In the genomic region with DNA sequence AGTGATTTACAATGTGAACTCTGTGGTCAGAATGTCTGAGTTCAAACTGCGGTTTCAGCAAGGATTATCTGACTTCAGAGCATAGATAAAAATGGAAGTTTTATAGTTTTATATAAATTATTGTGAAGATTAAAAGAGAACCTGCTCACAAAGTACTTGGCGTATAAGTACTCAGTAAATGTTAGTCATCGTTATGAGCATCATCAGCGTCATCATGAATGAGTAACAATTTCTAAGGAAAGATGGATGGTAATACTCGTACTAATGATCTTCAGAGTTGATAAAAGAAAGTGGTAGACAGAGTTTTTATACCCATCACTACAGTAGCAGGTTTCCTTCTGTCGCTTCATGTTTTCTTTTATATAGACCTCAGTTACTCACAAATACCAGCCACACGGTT, we compare ENCODE assay signal across 15 cellular contexts.
DNase-seq lines count a peak whose midpoint lies in the region; ATAC-seq and TF ChIP-seq lines count a peak whose summit lies in the region.
"Had no signal": no experiment of that assay in that cellular context is flagged by ENCODE, and none has a peak within 500 bp of the region (broad histone marks: within the 10 kb centered on the region; RNA-seq: fewer than 3 reads in every experiment).

No MANE protein-coding gene starts in this region.

- WGBS in GM23248 (ENCODE audit: low coverage in 1 of 2, low lambda C conversion rate in 2 of 2, missing lambda C conversion rate in 2 of 2), 2 experiments = 67 to 68% methylated on average over 7 of the region's 7 CpGs
- WGBS in neuronal stem cell (ENCODE audit: extremely low coverage in 2 of 2, insufficient read length in 2 of 2, insufficient replicate concordance in 1 of 2), 2 donors = no CpG with 5 or more reads among the region's 7 CpGs
- WGBS in sigmoid colon, 2 donors = 95% methylated on average over 7 of the region's 7 CpGs

- no peak overlapping the region for H3K27ac ChIP-seq in GM23248
- no peak overlapping the region for H3K27ac ChIP-seq in neuronal stem cell (replicated peaks; ENCODE audit: low read length)
- H3K27ac ChIP-seq in sigmoid colon = no peak overlapping the region
- H3K27ac ChIP-seq: C4-2B had no signal

- no peak overlapping the region for H4K91ac ChIP-seq in neuronal stem cell (ENCODE audit: low read depth, low read length, poor library complexity)

- H3K4me1 Mint-ChIP-seq in activated naive CD8-positive, alpha-beta T cell treated with anti-CD3 and anti-CD28 coated beads, Interleukin-2, amount 50 U/mL, for 24 hours = no peaks in the 10 kb centered on the region
- no peaks in the 10 kb centered on the region for H3K4me1 Mint-ChIP-seq in activated naive CD8-positive, alpha-beta T cell treated with anti-CD3 and anti-CD28 coated beads for 36 hours

- H3K9me3 ChIP-seq in GM23248 (ENCODE audit: low read depth) = no peaks in the 10 kb centered on the region
- no peaks in the 10 kb centered on the region for H3K9me3 ChIP-seq in neuronal stem cell (replicated peaks in 1 of 2; ENCODE audit: control insufficient read depth in 2 of 2, insufficient read depth in 1 of 2, low read depth in 1 of 2, low read length in 2 of 2)
- no peaks in the 10 kb centered on the region for H3K9me3 ChIP-seq in sigmoid colon
- H3K9me3 ChIP-seq: BE2C had no signal

- no peak overlapping the region for H2AFZ ChIP-seq in GM23248
- H2AFZ ChIP-seq in neuronal stem cell (ENCODE audit: low read length) = no peak overlapping the region

- no peak overlapping the region for H3K14ac ChIP-seq in neuronal stem cell (ENCODE audit: low read length)

- no peak overlapping the region for H3K27ac Mint-ChIP-seq in activated naive CD8-positive, alpha-beta T cell treated with anti-CD3 and anti-CD28 coated beads, Interleukin-2, amount 50 U/mL, for 24 hours
- H3K27ac Mint-ChIP-seq in activated naive CD8-positive, alpha-beta T cell treated with anti-CD3 and anti-CD28 coated beads for 36 hours = no peak overlapping the region

- no peaks in the 10 kb centered on the region for H3K4me1 ChIP-seq in GM23248 (ENCODE audit: insufficient read depth)
- H3K4me1 ChIP-seq in neuronal stem cell (ENCODE audit: control insufficient read depth in 2 of 2, insufficient read depth in 1 of 2, low read depth in 1 of 2, low read length in 2 of 2) = no peaks in the 10 kb centered on the region
- no peaks in the 10 kb centered on the region for H3K4me1 ChIP-seq in sigmoid colon
- H3K4me1 ChIP-seq: BE2C had no signal

- no peaks in the 10 kb centered on the region for H3K9me3 Mint-ChIP-seq in activated naive CD8-positive, alpha-beta T cell treated with anti-CD3 and anti-CD28 coated beads, Interleukin-2, amount 50 U/mL, for 24 hours
- no peaks in the 10 kb centered on the region for H3K9me3 Mint-ChIP-seq in activated naive CD8-positive, alpha-beta T cell treated with anti-CD3 and anti-CD28 coated beads for 36 hours

- H3K27me3 ChIP-seq in GM23248 (replicated peaks; ENCODE audit: insufficient read depth) (no peaks in the 10 kb centered on the region), neuronal stem cell (ENCODE audit: control insufficient read depth in 3 of 3, insufficient read depth in 3 of 3, low read depth in 1 of 3, low read length in 3 of 3) (no peaks in the 10 kb centered on the region), sigmoid colon (no peaks in the 10 kb centered on the region)
- H3K27me3 ChIP-seq: BE2C had no signal

- intact Hi-C loops in sigmoid colon (cut with DNase I) = no loop called here

- no peak overlapping the region for H3K18ac ChIP-seq in neuronal stem cell (ENCODE audit: low read length)

- peak; percentile 24 for ATAC-seq in activated naive CD8-positive, alpha-beta T cell treated with anti-CD3 and anti-CD28 coated beads, Interleukin-2, amount 50 U/mL, for 24 hours
- peak; percentile 70 for ATAC-seq in esophagus mucosa
- ATAC-seq: HCT116 had no signal

- H4K20me1 ChIP-seq in GM23248 (ENCODE audit: insufficient read depth) = no peaks in the 10 kb centered on the region

- no peak for TF ChIP-seq CTCF in sigmoid colon (IDR thresholded peaks at IDR 0.05)

- H3F3A ChIP-seq in GM23248 (ENCODE audit: insufficient read depth) = no peaks in the 10 kb centered on the region

- H3K23ac ChIP-seq in neuronal stem cell (ENCODE audit: low read depth, low read length, poor library complexity) = no peak overlapping the region

- no peak overlapping the region for H3K4ac ChIP-seq in neuronal stem cell (ENCODE audit: low read length)

- H3K4me3 ChIP-seq in GM23248 = no peak overlapping the region
- H3K4me3 ChIP-seq in neuronal stem cell (ENCODE audit: low read length in 2 of 2) = no peak overlapping the region
- no peak overlapping the region for H3K4me3 ChIP-seq in sigmoid colon

- no peak overlapping the region for H4K8ac ChIP-seq in neuronal stem cell (ENCODE audit: low read depth, low read length)

- no peak overlapping the region for H2BK120ac ChIP-seq in neuronal stem cell (ENCODE audit: low read depth, low read length)

- H3K79me1 ChIP-seq in neuronal stem cell (ENCODE audit: low read depth, low read length) = no peaks in the 10 kb centered on the region

- in situ Hi-C loops in GM23248 (cut with MboI) = no loop called here

- H2BK5ac ChIP-seq in neuronal stem cell (ENCODE audit: low read length) = no peak overlapping the region

- H3K79me2 ChIP-seq in GM23248 (ENCODE audit: insufficient read depth) = no peaks in the 10 kb centered on the region

- H3K9ac ChIP-seq in GM23248 = no peak overlapping the region
- no peak overlapping the region for H3K9ac ChIP-seq in neuronal stem cell (ENCODE audit: low read depth, low read length, poor library complexity)

- no peak overlapping the region for H2AK5ac ChIP-seq in neuronal stem cell (ENCODE audit: low read depth, low read length)

- H3K4me3 Mint-ChIP-seq in activated naive CD8-positive, alpha-beta T cell treated with anti-CD3 and anti-CD28 coated beads, Interleukin-2, amount 50 U/mL, for 24 hours = no peak overlapping the region
- no peak overlapping the region for H3K4me3 Mint-ChIP-seq in activated naive CD8-positive, alpha-beta T cell treated with anti-CD3 and anti-CD28 coated beads for 36 hours
- H3K4me3 Mint-ChIP-seq: CD4-positive, alpha-beta memory T cell had no signal

- H2BK12ac ChIP-seq in neuronal stem cell (ENCODE audit: low read length) = no peak overlapping the region

- DNase-seq in activated naive CD8-positive, alpha-beta T cell treated with anti-CD3 and anti-CD28 coated beads, Interleukin-2, amount 50 U/mL, for 24 hours = no peak
- DNase-seq in activated naive CD8-positive, alpha-beta T cell treated with anti-CD3 and anti-CD28 coated beads for 36 hours = no peak
- DNase-seq in GM23248 (peak; percentile 49), RKO (ENCODE audit: low spot score) (peak; percentile 33), neuronal stem cell (ENCODE audit: low spot score) (no peak), sigmoid colon (no peak), LoVo (ENCODE audit: low spot score) (no peak)
- DNase-seq: BE2C; CD4-positive, alpha-beta memory T cell; DMS79 treated with DMSO at 0.1 percent for 48 hours; EL; GDM1 had no signal

- H2BK15ac ChIP-seq in neuronal stem cell (ENCODE audit: low read length) = no peak overlapping the region

- H3K36me3 ChIP-seq in GM23248 (ENCODE audit: low read depth) = no peaks in the 10 kb centered on the region
- H3K36me3 ChIP-seq in neuronal stem cell (replicated peaks in 1 of 2; ENCODE audit: control insufficient read depth in 2 of 2, insufficient read depth in 2 of 2, low read length in 2 of 2) = no peaks in the 10 kb centered on the region
- H3K36me3 ChIP-seq in sigmoid colon = no peaks in the 10 kb centered on the region
- H3K36me3 ChIP-seq: BE2C had no signal

- H3K4me2 ChIP-seq in GM23248 (ENCODE audit: unreplicated experiment) = no peak overlapping the region
- no peak overlapping the region for H3K4me2 ChIP-seq in neuronal stem cell (ENCODE audit: insufficient read depth, low read length, poor library complexity, severe bottlenecking)

- H3K36me3 Mint-ChIP-seq in activated naive CD8-positive, alpha-beta T cell treated with anti-CD3 and anti-CD28 coated beads, Interleukin-2, amount 50 U/mL, for 24 hours (ENCODE audit: low read depth) = no peaks in the 10 kb centered on the region
- H3K36me3 Mint-ChIP-seq in activated naive CD8-positive, alpha-beta T cell treated with anti-CD3 and anti-CD28 coated beads for 36 hours = no peaks in the 10 kb centered on the region
- H3K36me3 Mint-ChIP-seq: CD4-positive, alpha-beta memory T cell had no signal

- no peak for TF ChIP-seq EP300 in sigmoid colon (IDR thresholded peaks at IDR 0.05)

- no peaks in the 10 kb centered on the region for H3K27me3 Mint-ChIP-seq in activated naive CD8-positive, alpha-beta T cell treated with anti-CD3 and anti-CD28 coated beads, Interleukin-2, amount 50 U/mL, for 24 hours
- no peaks in the 10 kb centered on the region for H3K27me3 Mint-ChIP-seq in activated naive CD8-positive, alpha-beta T cell treated with anti-CD3 and anti-CD28 coated beads for 36 hours
- H3K27me3 Mint-ChIP-seq: CD4-positive, alpha-beta memory T cell had no signal

- no peak for TF ChIP-seq POLR2A in sigmoid colon (IDR thresholded peaks at IDR 0.05)

- H3K9me2 ChIP-seq in GM23248 (ENCODE audit: insufficient read depth) = no peaks in the 10 kb centered on the region

Comparison
In these comparisons a context has a peak if more than half of its experiments do, and no peak if none do; other contexts are left out.
1. DNase-seq: peak in GM23248 (single experiment) and RKO (single experiment); none in activated naive CD8-positive, alpha-beta T cell treated with anti-CD3 and anti-CD28 coated beads, Interleukin-2, amount 50 U/mL, for 24 hours (single experiment), activated naive CD8-positive, alpha-beta T cell treated with anti-CD3 and anti-CD28 coated beads for 36 hours (single experiment), neuronal stem cell (single experiment), sigmoid colon (single experiment) and LoVo (single experiment).